13 cellular contexts compared by ENCODE assay signal in the genomic region with DNA sequence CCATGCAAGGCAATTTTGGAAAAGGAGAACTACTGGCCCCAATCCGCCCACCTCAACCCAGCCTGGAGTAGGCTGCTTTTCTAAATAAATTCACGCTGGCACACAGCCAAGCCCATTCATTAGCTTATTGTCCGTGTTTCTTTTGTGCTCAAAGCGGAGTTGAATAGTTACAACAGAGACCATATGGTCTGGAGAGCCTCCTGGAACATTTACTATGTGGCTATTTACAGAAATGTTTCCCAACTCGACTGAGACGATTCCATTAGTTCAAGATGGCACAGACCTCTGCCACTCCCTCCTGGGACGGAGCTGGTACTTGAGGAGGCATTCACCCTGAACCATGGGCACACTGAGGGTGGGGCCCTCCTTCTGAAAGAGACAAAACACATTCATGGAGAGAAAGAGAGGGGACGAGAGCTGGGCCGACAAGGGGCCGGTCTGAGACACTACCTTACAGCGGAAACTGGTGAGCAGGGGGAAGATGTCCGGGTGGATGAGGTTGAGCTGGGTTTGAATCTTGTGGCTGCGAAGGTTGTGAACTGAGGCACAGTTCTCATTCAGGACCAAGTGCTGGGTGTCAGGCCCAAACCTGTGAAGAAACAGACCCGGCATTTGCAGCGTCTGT.
DNase-seq lines count a peak whose midpoint lies in the region; ATAC-seq and TF ChIP-seq lines count a peak whose summit lies in the region.
"Had no signal": no experiment of that assay in that cellular context is flagged by ENCODE, and none has a peak within 500 bp of the region (broad histone marks: within the 10 kb centered on the region; RNA-seq: fewer than 3 reads in every experiment).

No MANE protein-coding gene starts in this region.

- TF ChIP-seq CTCF in RWPE2 (IDR thresholded peaks at IDR 0.05; ENCODE audit: poor library complexity, severe bottlenecking), result no peak

- DNase-seq in NCI-H146 (lab: John Stamatoyannopoulos, UW) (peak; percentile 36), NCI-H146 treated with DMSO at 0.1 percent for 48 hours (lab: John Stamatoyannopoulos, UW; ENCODE audit: unreplicated experiment) (no peak), NCI-H128 (lab: John Stamatoyannopoulos, UW; ENCODE audit: unreplicated experiment) (peak; percentile 72), RWPE2 (ENCODE audit: low spot score) (peak; percentile 9), left kidney (ENCODE audit: low read depth, low spot score) (peak; percentile 69), NOMO-1 (lab: John Stamatoyannopoulos, UW; ENCODE audit: unreplicated experiment in 2 of 2) (no peak), DMS53 treated with DMSO at 0.1 percent for 48 hours (lab: John Stamatoyannopoulos, UW; ENCODE audit: unreplicated experiment) (no peak)
- no peak for DNase-seq in activated T-cell treated with anti-CD3 and anti-CD28 coated beads, Interleukin-2, amount 50 U/mL, for 48 hours
- DNase-seq: activated CD4-positive, alpha-beta T cell treated with anti-CD3 and anti-CD28 coated beads for 48 hours; activated CD8-positive, alpha-beta memory T cell treated with anti-CD3 and anti-CD28 coated beads, Interleukin-2, amount 50 U/mL, for 48 hours; activated naive CD4-positive, alpha-beta T cell treated with anti-CD3 and anti-CD28 coated beads for 36 hours; cortex of kidney; stimulated activated CD4-positive, alpha-beta T cell treated with anti-CD3 and anti-CD28 coated beads, Interleukin-1b, Interleukin-23, amount 100 ng/mL, for 48 hours had no signal

- H3K4me1 ChIP-seq in RWPE2 (ENCODE audit: insufficient read depth, poor library complexity, severe bottlenecking), result no peaks in the 10 kb centered on the region

- no peak overlapping the region for H3K4me3 ChIP-seq in RWPE2 (ENCODE audit: severe bottlenecking)

- peaks cover 94% of the 10 kb centered on the region for H3K36me3 ChIP-seq in RWPE2 (ENCODE audit: low read depth)

- no peaks in the 10 kb centered on the region for H3K27me3 ChIP-seq in RWPE2 (ENCODE audit: insufficient read depth, poor library complexity, severe bottlenecking)

- no peak overlapping the region for H3K27ac ChIP-seq in RWPE2 (ENCODE audit: poor library complexity, severe bottlenecking)

- ATAC-seq in RWPE2 (ENCODE audit: low read depth), result no peak

- no peaks in the 10 kb centered on the region for H3K9me3 ChIP-seq in RWPE2 (ENCODE audit: severe bottlenecking)

Comparison
In these comparisons a context has a peak if more than half of its experiments do, and no peak if none do; other contexts are left out.
1. DNase-seq: peak in NCI-H146 (single experiment), NCI-H128 (single experiment), RWPE2 (single experiment) and left kidney (single experiment); none in NCI-H146 treated with DMSO at 0.1 percent for 48 hours (single experiment), activated T-cell treated with anti-CD3 and anti-CD28 coated beads, Interleukin-2, amount 50 U/mL, for 48 hours (0 of 2), NOMO-1 (0 of 2) and DMS53 treated with DMSO at 0.1 percent for 48 hours (single experiment).